In the genomic region with DNA sequence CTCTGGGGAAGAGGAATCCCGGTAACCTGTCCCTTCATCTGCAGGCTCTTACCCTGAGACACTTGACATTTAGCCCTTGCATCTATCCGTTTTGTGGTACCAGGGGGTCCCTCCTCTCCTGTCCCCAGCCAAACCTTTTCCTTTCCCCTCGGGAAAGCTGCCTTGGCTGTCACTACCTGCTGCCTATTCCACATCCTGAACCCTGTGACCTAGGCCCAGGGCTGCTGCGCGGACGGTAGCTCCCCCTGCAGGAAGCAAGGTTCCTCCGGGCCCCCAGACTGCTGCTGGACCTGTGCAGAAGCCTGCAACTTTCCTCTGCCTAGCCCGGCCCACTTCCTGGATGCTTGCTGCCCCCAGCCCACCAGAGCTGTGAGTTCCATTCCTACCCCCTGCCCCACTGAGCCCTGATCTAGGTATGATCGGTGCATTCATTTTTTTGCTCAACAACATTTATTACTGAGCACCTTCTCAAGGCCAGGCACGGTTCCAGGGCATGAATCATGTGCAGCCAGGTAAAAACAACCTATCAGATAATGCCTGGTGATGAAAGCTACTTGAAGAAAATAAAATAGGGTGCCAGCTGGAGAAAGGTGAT, we compare ENCODE assay signal across 8 cellular contexts. TPM values are rescaled to one million over a fixed set of nuclear protein-coding genes. Genes with fewer than 3 reads are reported as not detected.
DNase-seq lines count a peak whose midpoint lies in the region; ATAC-seq, FAIRE-seq and TF ChIP-seq lines count a peak whose summit lies in the region.

No MANE protein-coding gene starts in this region.

- TF ChIP-seq RAD21 in Ishikawa (IDR thresholded peaks at IDR 0.05; ENCODE audit: low read depth): peak; percentile 33; the same call in 1 of the 2 replicates

- no peak for TF ChIP-seq POLR2A in gastroesophageal sphincter (IDR thresholded peaks at IDR 0.05)

- TF ChIP-seq CTCF in CD8-positive, alpha-beta T cell (IDR thresholded peaks at IDR 0.05): peak; percentile 46
- TF ChIP-seq CTCF in fibroblast of lung (conservative IDR thresholded peaks at IDR 0.05 in 1 of 2, IDR thresholded peaks at IDR 0.05 in 1 of 2; ENCODE audit: low read depth in 1 of 2, low read length in 2 of 2): peak; percentile 25 to 58
- peak in 1 of 4 experiments; percentile 37 for TF ChIP-seq CTCF in gastroesophageal sphincter (IDR thresholded peaks at IDR 0.05)

- peaks cover 17% of the 10 kb centered on the region for H3K4me1 Mint-ChIP-seq in CD8-positive, alpha-beta T cell (ENCODE audit: low read depth)
- H3K4me1 Mint-ChIP-seq in activated CD4-positive, alpha-beta memory T cell treated with anti-CD3 and anti-CD28 coated beads, Interleukin-2, amount 10 ng/mL, durations not matched to agents 7 days and 5 days: peaks cover 40% of the 10 kb centered on the region

- H3K4me2 ChIP-seq in fibroblast of lung (ENCODE audit: extremely low read depth, insufficient read depth, low read length): no peak overlapping the region

- no peaks in the 10 kb centered on the region for H3K36me3 ChIP-seq in CD8-positive, alpha-beta T cell (ENCODE audit: insufficient read depth, low read length)
- H3K36me3 ChIP-seq in fibroblast of lung (ENCODE audit: control insufficient read depth, insufficient read depth, low read length): peaks cover 2% of the 10 kb centered on the region
- H3K36me3 ChIP-seq in gastroesophageal sphincter: no peaks in the 10 kb centered on the region

- H3K79me2 ChIP-seq in fibroblast of lung (ENCODE audit: control insufficient read depth, insufficient read depth, low read length): peaks cover 3% of the 10 kb centered on the region

- DNase-seq in CD8-positive, alpha-beta T cell: peak in 3 of 7 experiments; percentile 36 to 48 (median 42)
- DNase-seq in activated CD4-positive, alpha-beta memory T cell treated with anti-CD3 and anti-CD28 coated beads, Interleukin-2, amount 10 ng/mL, durations not matched to agents 7 days and 5 days: peak; percentile 68
- DNase-seq in fibroblast of lung (ENCODE audit: low read depth in 2 of 2): no peak
- DNase-seq in stimulated activated CD4-positive, alpha-beta T cell treated with anti-CD3 and anti-CD28 coated beads, Interleukin-1b, Interleukin-23, amount 100 ng/mL, for 48 hours: peak; percentile 54
- DNase-seq in frontal cortex (ENCODE audit: low spot score in 2 of 2): no peak

- FAIRE-seq in frontal cortex (lab: Jason Lieb, UNC): no peak

- H4K20me1 ChIP-seq in fibroblast of lung (ENCODE audit: control insufficient read depth, extremely low read depth, insufficient read depth, low read length): no peaks in the 10 kb centered on the region

- no peak overlapping the region for H3K4me3 ChIP-seq in CD8-positive, alpha-beta T cell (ENCODE audit: low read depth, low read length)
- H3K4me3 ChIP-seq in fibroblast of lung (replicated peaks in 1 of 4; ENCODE audit: control extremely low read depth in 1 of 4, insufficient read depth in 1 of 4, low read depth in 3 of 4, low read length in 4 of 4): no peak overlapping the region
- no peak overlapping the region for H3K4me3 ChIP-seq in gastroesophageal sphincter

- H2AFZ ChIP-seq in fibroblast of lung (ENCODE audit: low read length): no peak overlapping the region

- POLR2A ChIA-PET in CD8-positive, alpha-beta T cell (lab: Charles Lee): interaction anchor here (1.3 to 3.0 kb wide), 3 partner anchors 11 to 363 kb away, joined by 3 to 19 read pairs (median 4); a partner anchor contains a TSS
- POLR2A ChIA-PET in activated CD4-positive, alpha-beta memory T cell treated with anti-CD3 and anti-CD28 coated beads, Interleukin-2, amount 10 ng/mL, durations not matched to agents 7 days and 5 days (lab: Charles Lee): interaction anchor here (0.7 to 7.7 kb wide), 11 partner anchors 10 to 363 kb away, joined by 3 to 111 read pairs (median 3); a partner anchor contains a TSS

- peak; percentile 59 for ATAC-seq in CD8-positive, alpha-beta T cell
- ATAC-seq in HG03039 (IDR thresholded peaks at IDR 0.05; ENCODE audit: unreplicated experiment): no peak
- ATAC-seq in gastroesophageal sphincter: no peak

- no peaks in the 10 kb centered on the region for H3K9me3 ChIP-seq in CD8-positive, alpha-beta T cell (ENCODE audit: low read length)
- H3K9me3 ChIP-seq in fibroblast of lung (ENCODE audit: control insufficient read depth, insufficient read depth, low read depth, low read length) (no peaks in the 10 kb centered on the region), gastroesophageal sphincter (no peaks in the 10 kb centered on the region)

- no peak overlapping the region for H3K27ac ChIP-seq in CD8-positive, alpha-beta T cell (ENCODE audit: low read depth, low read length)
- H3K27ac ChIP-seq in fibroblast of lung (ENCODE audit: insufficient read depth, low read length): no peak overlapping the region
- no peak overlapping the region for H3K27ac ChIP-seq in gastroesophageal sphincter

- no peaks in the 10 kb centered on the region for H3K9me3 Mint-ChIP-seq in CD8-positive, alpha-beta T cell
- no peaks in the 10 kb centered on the region for H3K9me3 Mint-ChIP-seq in activated CD4-positive, alpha-beta memory T cell treated with anti-CD3 and anti-CD28 coated beads, Interleukin-2, amount 10 ng/mL, durations not matched to agents 7 days and 5 days

- 31 to 33% methylated on average over 2 to 5 of the region's 10 CpGs for WGBS in gastroesophageal sphincter (ENCODE audit: low coverage in 1 of 2), 2 donors

- no peaks in the 10 kb centered on the region for H3K36me3 Mint-ChIP-seq in CD8-positive, alpha-beta T cell
- peaks cover 10% of the 10 kb centered on the region for H3K36me3 Mint-ChIP-seq in activated CD4-positive, alpha-beta memory T cell treated with anti-CD3 and anti-CD28 coated beads, Interleukin-2, amount 10 ng/mL, durations not matched to agents 7 days and 5 days (ENCODE audit: low read depth)

- intact Hi-C loops in CD8-positive, alpha-beta T cell (cut with DNase I, micrococcal nuclease): no loop called here

- TF ChIP-seq EP300 in Ishikawa (IDR thresholded peaks at IDR 0.05; ENCODE audit: borderline replicate concordance) (no peak), gastroesophageal sphincter (IDR thresholded peaks at IDR 0.05) (no peak)

- no peak overlapping the region for H3K9ac ChIP-seq in fibroblast of lung (ENCODE audit: insufficient read depth, low read length)

- CTCF ChIA-PET in CD8-positive, alpha-beta T cell (lab: Charles Lee): interaction anchor here (0.7 to 3.6 kb wide), 9 partner anchors 11 to 605 kb away, joined by 3 to 20 read pairs (median 4); a partner anchor contains a TSS
- CTCF ChIA-PET in activated CD4-positive, alpha-beta memory T cell treated with anti-CD3 and anti-CD28 coated beads, Interleukin-2, amount 10 ng/mL, durations not matched to agents 7 days and 5 days (lab: Charles Lee): interaction anchor here (0.5 to 4.1 kb wide), 24 partner anchors 11 to 716 kb away, joined by 3 to 31 read pairs (median 4); a partner anchor contains a TSS

- no peak overlapping the region for H3K27ac Mint-ChIP-seq in CD8-positive, alpha-beta T cell
- H3K27ac Mint-ChIP-seq in activated CD4-positive, alpha-beta memory T cell treated with anti-CD3 and anti-CD28 coated beads, Interleukin-2, amount 10 ng/mL, durations not matched to agents 7 days and 5 days: peak overlapping the region; percentile 70

- H3K27me3 Mint-ChIP-seq in CD8-positive, alpha-beta T cell (ENCODE audit: low read depth): no peaks in the 10 kb centered on the region
- H3K27me3 Mint-ChIP-seq in activated CD4-positive, alpha-beta memory T cell treated with anti-CD3 and anti-CD28 coated beads, Interleukin-2, amount 10 ng/mL, durations not matched to agents 7 days and 5 days: no peaks in the 10 kb centered on the region

- H3K27me3 ChIP-seq in CD8-positive, alpha-beta T cell (ENCODE audit: insufficient read depth, low read length): no peaks in the 10 kb centered on the region
- H3K27me3 ChIP-seq in fibroblast of lung (ENCODE audit: control insufficient read depth, insufficient read depth, low read length): no peaks in the 10 kb centered on the region
- H3K27me3 ChIP-seq in gastroesophageal sphincter: no peaks in the 10 kb centered on the region

- peak overlapping the region; percentile 37 for H3K4me3 Mint-ChIP-seq in CD8-positive, alpha-beta T cell
- H3K4me3 Mint-ChIP-seq in activated CD4-positive, alpha-beta memory T cell treated with anti-CD3 and anti-CD28 coated beads, Interleukin-2, amount 10 ng/mL, durations not matched to agents 7 days and 5 days: peak overlapping the region; percentile 50

- H3K4me1 ChIP-seq in CD8-positive, alpha-beta T cell (ENCODE audit: insufficient read depth, low read length): peaks cover 6% of the 10 kb centered on the region
- H3K4me1 ChIP-seq in fibroblast of lung (ENCODE audit: control insufficient read depth, extremely low read depth, insufficient read depth, low read length): peaks cover 5% of the 10 kb centered on the region
- H3K4me1 ChIP-seq in gastroesophageal sphincter: peaks cover 0 to 28% (median 15%) of the 10 kb centered on the region in 3 donors

RNA-seq across cellular contexts. Expression of a gene that starts 10.5 kb away (rescaled TPM):
- total RNA-seq in CD8-positive, alpha-beta T cell: 100 to 1,000 TPM; 339 to 359 TPM
- 1,000 to 10,000 TPM; 1,403 to 1,450 TPM for total RNA-seq in activated CD4-positive, alpha-beta memory T cell treated with anti-CD3 and anti-CD28 coated beads, Interleukin-2, amount 10 ng/mL, durations not matched to agents 7 days and 5 days
- 461 and 474 TPM in 2 replicates for total RNA-seq in fibroblast of lung
- 1,015 and 1,066 TPM in 2 replicates for polyA plus RNA-seq in fibroblast of lung
- polyA plus RNA-seq in fibroblast of lung (2012): 1,704 and 1,856 TPM in 2 replicates
- polyA minus RNA-seq in fibroblast of lung (ENCODE audit: low replicate concordance): 3,082 and 4,109 TPM in 2 replicates
- total RNA-seq in frontal cortex: 76.6 TPM
- total RNA-seq in gastroesophageal sphincter: 1,000 to 10,000 TPM; 1,018 to 1,914 (median 1,258) TPM

RNA-seq across cellular contexts. Expression of a gene that starts 20.7 kb away (rescaled TPM):
- total RNA-seq in CD8-positive, alpha-beta T cell: 10 to 100 TPM; 89.4 to 97.4 TPM
- 100 to 1,000 TPM; 146 to 147 TPM for total RNA-seq in activated CD4-positive, alpha-beta memory T cell treated with anti-CD3 and anti-CD28 coated beads, Interleukin-2, amount 10 ng/mL, durations not matched to agents 7 days and 5 days
- total RNA-seq in fibroblast of lung (134 and 147 TPM in 2 replicates), frontal cortex (90.5 TPM), gastroesophageal sphincter (10 to 100 TPM; 41.2 to 58.5 (median 48.6) TPM)
- polyA plus RNA-seq in fibroblast of lung: 116 and 161 TPM in 2 replicates
- polyA plus RNA-seq in fibroblast of lung (2012): 110 and 164 TPM in 2 replicates
- 526 and 648 TPM in 2 replicates for polyA minus RNA-seq in fibroblast of lung (ENCODE audit: low replicate concordance)

RNA-seq across cellular contexts. Expression of a gene that starts 24.0 kb away (rescaled TPM):
- total RNA-seq in CD8-positive, alpha-beta T cell: under 1 TPM in 1 of 2 experiments, not detected in 1; 0.19 TPM
- 1 to 10 TPM; 6.0 to 6.9 TPM for total RNA-seq in activated CD4-positive, alpha-beta memory T cell treated with anti-CD3 and anti-CD28 coated beads, Interleukin-2, amount 10 ng/mL, durations not matched to agents 7 days and 5 days
- not detected in 2 replicates for total RNA-seq in fibroblast of lung
- polyA plus RNA-seq in fibroblast of lung: 0.11 TPM in 1 of 2 replicates, not detected in the other
- polyA plus RNA-seq in fibroblast of lung (2012): 0.12 TPM in 1 of 2 replicates, not detected in the other
- polyA minus RNA-seq in fibroblast of lung (ENCODE audit: low replicate concordance): not detected in 2 replicates
- total RNA-seq in frontal cortex: 10.2 TPM
- total RNA-seq in gastroesophageal sphincter: not detected

RNA-seq across cellular contexts. Expression of a gene that starts 32.1 kb away (rescaled TPM):
- total RNA-seq in CD8-positive, alpha-beta T cell: not detected
- total RNA-seq in activated CD4-positive, alpha-beta memory T cell treated with anti-CD3 and anti-CD28 coated beads, Interleukin-2, amount 10 ng/mL, durations not matched to agents 7 days and 5 days: not detected
- total RNA-seq in fibroblast of lung: not detected in 2 replicates
- not detected in 2 replicates for polyA plus RNA-seq in fibroblast of lung
- not detected in 2 replicates for polyA plus RNA-seq in fibroblast of lung (2012)
- not detected in 2 replicates for polyA minus RNA-seq in fibroblast of lung (ENCODE audit: low replicate concordance)
- total RNA-seq in frontal cortex: not detected
- not detected for total RNA-seq in gastroesophageal sphincter

RNA-seq across cellular contexts. Expression of a gene that starts 36.7 kb away (rescaled TPM):
- total RNA-seq in CD8-positive, alpha-beta T cell: under 1 TPM; 0.16 to 0.22 TPM
- total RNA-seq in activated CD4-positive, alpha-beta memory T cell treated with anti-CD3 and anti-CD28 coated beads, Interleukin-2, amount 10 ng/mL, durations not matched to agents 7 days and 5 days: 1 to 10 TPM; 1.9 to 2.5 TPM
- total RNA-seq in fibroblast of lung (0.26 and 0.33 TPM in 2 replicates), frontal cortex (0.41 TPM), gastroesophageal sphincter (under 1 TPM; 0.40 to 0.84 (median 0.45) TPM)
- not detected in 2 replicates for polyA plus RNA-seq in fibroblast of lung
- polyA plus RNA-seq in fibroblast of lung (2012): 0.06 and 0.12 TPM in 2 replicates
- not detected in 2 replicates for polyA minus RNA-seq in fibroblast of lung (ENCODE audit: low replicate concordance)

Comparison
In these comparisons a context has a peak if more than half of its experiments do, and no peak if none do; other contexts are left out.
1. DNase-seq: peak in activated CD4-positive, alpha-beta memory T cell treated with anti-CD3 and anti-CD28 coated beads, Interleukin-2, amount 10 ng/mL, durations not matched to agents 7 days and 5 days (single experiment) and stimulated activated CD4-positive, alpha-beta T cell treated with anti-CD3 and anti-CD28 coated beads, Interleukin-1b, Interleukin-23, amount 100 ng/mL, for 48 hours (single experiment); none in fibroblast of lung (0 of 2) and frontal cortex (0 of 2).